Comparison of ENCODE assay signal across 13 cellular contexts in the genomic region with DNA sequence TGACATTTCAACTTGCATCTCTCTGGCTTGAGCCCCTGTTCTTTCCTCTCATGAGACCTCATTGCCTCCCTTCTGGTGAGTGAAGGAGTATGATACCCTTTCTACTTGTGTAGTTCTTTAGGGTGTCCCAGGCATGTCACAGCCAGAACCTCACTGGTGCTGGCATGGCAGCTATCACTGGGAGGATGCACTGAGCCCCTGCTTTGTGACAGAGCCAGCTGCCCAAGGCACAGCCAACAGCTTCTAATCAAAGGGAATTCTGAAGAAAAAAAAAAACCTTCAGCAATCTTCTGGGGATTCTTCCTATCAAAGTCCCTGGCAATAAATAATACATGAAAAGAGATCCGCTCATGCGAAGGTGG.
A peak's percentile ranks its signal among the peaks of the same experiment; 100 is the strongest.
DNase-seq lines count a peak whose midpoint lies in the region; ATAC-seq and TF ChIP-seq lines count a peak whose summit lies in the region.
"Had no signal": no experiment of that assay in that cellular context is flagged by ENCODE, and none has a peak within 500 bp of the region (broad histone marks: within the 10 kb centered on the region; RNA-seq: fewer than 3 reads in every experiment).

No MANE protein-coding gene starts in this region.

- H3K27ac ChIP-seq in adrenal gland (peak overlapping the region in 4 of 5 donors; percentile 25 to 86 (median 49)), gastroesophageal sphincter (peak overlapping the region; percentile 86 to 89 (median 88)), prostate gland (peak overlapping the region; percentile 54 to 63), transverse colon (peak overlapping the region; percentile 69 to 83 (median 76))
- H3K27ac ChIP-seq: WERI-Rb-1 had no signal

- H3K36me3 ChIP-seq in adrenal gland (replicated peaks in 1 of 2) (no peaks in the 10 kb centered on the region), gastroesophageal sphincter (no peaks in the 10 kb centered on the region), prostate gland (no peaks in the 10 kb centered on the region), transverse colon (no peaks in the 10 kb centered on the region)
- H3K36me3 ChIP-seq: WERI-Rb-1 had no signal

- POLR2A ChIA-PET in HEK293T (lab: Yijun Ruan, JAX): no interaction called here

- intact Hi-C loops in adrenal gland (cut with DNase I) (no loop called here), prostate gland (cut with DNase I) (loop anchor here (5.0 to 10.0 kb wide), 4 partner anchors 85 to 655 kb away; partner anchors contain the start of gene KLF4), transverse colon (cut with DNase I; ENCODE audit: low total_unique reads) (loop anchor here (5.0 to 10.0 kb wide), 2 partner anchors 90 to 657 kb away; partner anchors contain the start of gene KLF4)

- H3K4me3 ChIP-seq in adrenal gland (no peak overlapping the region), gastroesophageal sphincter (no peak overlapping the region), prostate gland (no peak overlapping the region), transverse colon (no peak overlapping the region)

- TF ChIP-seq EP300 in gastroesophageal sphincter (IDR thresholded peaks at IDR 0.05) (no peak), transverse colon (IDR thresholded peaks at IDR 0.05; ENCODE audit: low read depth) (no peak)

- H3K27me3 ChIP-seq in adrenal gland: no peaks in the 10 kb centered on the region
- no peaks in the 10 kb centered on the region for H3K27me3 ChIP-seq in gastroesophageal sphincter
- no peaks in the 10 kb centered on the region for H3K27me3 ChIP-seq in prostate gland (replicated peaks; ENCODE audit: insufficient read depth)
- H3K27me3 ChIP-seq in transverse colon: no peaks in the 10 kb centered on the region

- 14 to 52% (median 40%) methylated on average over 2 of the region's 2 CpGs for WGBS in adrenal gland, 4 donors
- 50% methylated on average over 2 of the region's 2 CpGs; no CpG with 5 or more reads in 1 of the 2 donors for WGBS in gastroesophageal sphincter (ENCODE audit: low coverage in 1 of 2), 2 donors
- WGBS in prostate gland: 15% methylated on average over 2 of the region's 2 CpGs
- WGBS in transverse colon (ENCODE audit: low coverage in 1 of 2), 2 donors: 85 to 100% methylated on average over 1 to 2 of the region's 2 CpGs

- CTCF ChIA-PET in HEK293T (lab: Yijun Ruan, JAX): no interaction called here

- ATAC-seq in gastroesophageal sphincter: no peak
- ATAC-seq: activated CD8-positive, alpha-beta memory T cell treated with anti-CD3 and anti-CD28 coated beads, Interleukin-2, amount 10 ng/mL, durations not matched to agents 7 days and 5 days; CD8-positive, alpha-beta T cell; naive thymus-derived CD4-positive, alpha-beta T cell had no signal

- no peaks in the 10 kb centered on the region for H3K9me3 ChIP-seq in adrenal gland (replicated peaks in 1 of 3)
- H3K9me3 ChIP-seq in gastroesophageal sphincter: no peaks in the 10 kb centered on the region
- H3K9me3 ChIP-seq in prostate gland: no peaks in the 10 kb centered on the region
- H3K9me3 ChIP-seq in transverse colon: no peaks in the 10 kb centered on the region

- in situ Hi-C loops in transverse colon (cut with MboI; ENCODE audit: low pct_ligation_motif_present in 1 of 4, low pct_unique_long_range_greater_than_20kb in 1 of 4, low sequenced_read_pairs in 3 of 4) (no loop called here), KBM-7 (cut with MboI; ENCODE audit: low pct_unique_long_range_greater_than_20kb, low sequenced_read_pairs) (no loop called here)

- no peak for TF ChIP-seq CTCF in adrenal gland (IDR thresholded peaks at IDR 0.05)
- TF ChIP-seq CTCF in gastroesophageal sphincter (IDR thresholded peaks at IDR 0.05): no peak
- TF ChIP-seq CTCF in prostate gland (IDR thresholded peaks at IDR 0.05): no peak
- TF ChIP-seq CTCF in transverse colon (IDR thresholded peaks at IDR 0.05): no peak

- H3K4me1 ChIP-seq in adrenal gland (replicated peaks in 1 of 2) (peaks cover 9 to 20% of the 10 kb centered on the region in 2 donors), gastroesophageal sphincter (peaks cover 15 to 24% (median 16%) of the 10 kb centered on the region in 3 donors), prostate gland (replicated peaks) (peaks cover 10% of the 10 kb centered on the region), transverse colon (peaks cover 13 to 21% (median 17%) of the 10 kb centered on the region in 4 donors)

- no peak for DNase-seq in adrenal gland
- DNase-seq in prostate gland (ENCODE audit: low spot score): no peak
- no peak for DNase-seq in transverse colon
- DNase-seq in retina: no peak
- DNase-seq in HEK293T (ENCODE audit: extremely low spot score): no peak
- DNase-seq in KBM-7: no peak
- DNase-seq: activated CD8-positive, alpha-beta memory T cell treated with anti-CD3 and anti-CD28 coated beads, Interleukin-2, amount 10 ng/mL, durations not matched to agents 7 days and 5 days; activated naive CD4-positive, alpha-beta T cell treated with anti-CD3 and anti-CD28 coated beads, Interleukin-2, amount 10 ng/mL, durations not matched to agents 7 days and 5 days; CD8-positive, alpha-beta T cell; immature natural killer cell; naive thymus-derived CD4-positive, alpha-beta T cell; WERI-Rb-1 had no signal

- no peak for TF ChIP-seq POLR2A in adrenal gland (IDR thresholded peaks at IDR 0.05)
- no peak for TF ChIP-seq POLR2A in gastroesophageal sphincter (IDR thresholded peaks at IDR 0.05)
- TF ChIP-seq POLR2A in prostate gland (IDR thresholded peaks at IDR 0.05): no peak
- TF ChIP-seq POLR2A in transverse colon (IDR thresholded peaks at IDR 0.05): no peak

TF ChIP-seq in HEK293T, 16 proteins besides CTCF, POLR2A, EP300 and RAD21:
- TF ChIP-seq FOXM1 (IDR thresholded peaks at IDR 0.05; ENCODE audit: borderline replicate concordance): no peak
- no peak for TF ChIP-seq NFRKB (IDR thresholded peaks at IDR 0.05)
- no peak for TF ChIP-seq HDGF (IDR thresholded peaks at IDR 0.05; ENCODE audit: borderline replicate concordance)
- TF ChIP-seq SP1 (IDR thresholded peaks at IDR 0.05): no peak
- no peak for TF ChIP-seq FOXK2 (IDR thresholded peaks at IDR 0.05)
- no peak for TF ChIP-seq TARDBP (IDR thresholded peaks at IDR 0.05)
- TF ChIP-seq BHLHE40 (IDR thresholded peaks at IDR 0.05; ENCODE audit: borderline replicate concordance): no peak
- TF ChIP-seq FOXA1 (IDR thresholded peaks at IDR 0.05): no peak
- no peak for TF ChIP-seq L3MBTL2 (conservative IDR thresholded peaks at IDR 0.05)
- TF ChIP-seq, protein P1, sequence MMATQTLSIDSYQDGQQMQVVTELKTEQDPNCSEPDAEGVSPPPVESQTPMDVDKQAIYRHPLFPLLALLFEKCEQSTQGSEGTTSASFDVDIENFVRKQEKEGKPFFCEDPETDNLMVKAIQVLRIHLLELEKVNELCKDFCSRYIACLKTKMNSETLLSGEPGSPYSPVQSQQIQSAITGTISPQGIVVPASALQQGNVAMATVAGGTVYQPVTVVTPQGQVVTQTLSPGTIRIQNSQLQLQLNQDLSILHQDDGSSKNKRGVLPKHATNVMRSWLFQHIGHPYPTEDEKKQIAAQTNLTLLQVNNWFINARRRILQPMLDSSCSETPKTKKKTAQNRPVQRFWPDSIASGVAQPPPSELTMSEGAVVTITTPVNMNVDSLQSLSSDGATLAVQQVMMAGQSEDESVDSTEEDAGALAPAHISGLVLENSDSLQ (IDR thresholded peaks at IDR 0.05): no peak
- TF ChIP-seq ARNT (IDR thresholded peaks at IDR 0.05): no peak
- no peak for TF ChIP-seq CTBP1 (IDR thresholded peaks at IDR 0.05; ENCODE audit: borderline replicate concordance)
- TF ChIP-seq ELF4 (IDR thresholded peaks at IDR 0.05): no peak
- TF ChIP-seq SUZ12 (IDR thresholded peaks at IDR 0.05): no peak
- TF ChIP-seq ZNF384 (IDR thresholded peaks at IDR 0.05): no peak
- TF ChIP-seq LEF1 (IDR thresholded peaks at IDR 0.05; ENCODE audit: borderline replicate concordance): no peak

Comparison
In these comparisons a context has a peak if more than half of its experiments do, and no peak if none do; other contexts are left out.
1. intact Hi-C loops: an anchor here in prostate gland (5.0 to 10.0 kb wide) and transverse colon (5.0 to 10.0 kb wide); none called in adrenal gland.